ENCODE assay signal across 30 cellular contexts in the genomic region with DNA sequence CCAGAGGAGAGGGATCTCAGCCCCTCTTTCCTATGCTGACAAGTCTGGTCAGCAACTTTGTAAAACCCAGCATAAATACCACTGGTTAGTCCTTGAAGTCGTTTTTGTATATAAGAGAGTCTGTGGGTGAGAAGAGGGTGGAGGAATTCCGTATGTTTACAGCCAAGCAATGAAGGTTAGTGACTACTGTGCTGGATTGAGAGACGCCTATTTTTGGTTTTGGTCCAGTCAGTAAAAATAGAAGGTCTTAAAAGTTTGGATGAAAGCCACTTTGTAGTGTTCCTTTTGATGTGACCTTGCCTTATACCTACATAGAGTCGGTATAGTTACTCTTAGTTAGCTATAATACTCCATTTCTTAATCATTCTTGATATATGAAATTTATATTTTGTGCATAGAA.
"Had no signal": no experiment of that assay in that cellular context is flagged by ENCODE, and none has a peak within 500 bp of the region (broad histone marks: within the 10 kb centered on the region; RNA-seq: fewer than 3 reads in every experiment).

No MANE protein-coding gene starts in this region.

- H3K27me3 ChIP-seq: MG63, SJCRH30 had no signal

- H3K36me3 ChIP-seq: adrenal gland, MG63, SJCRH30 had no signal

- H3K9me3 ChIP-seq: adrenal gland, MG63, SJCRH30 had no signal

- H3K4me1 ChIP-seq: adrenal gland, SJCRH30 had no signal

- DNase-seq: activated CD4-positive, alpha-beta T cell treated with anti-CD3 and anti-CD28 coated beads, Interleukin-2, amount 10 ng/mL, durations not matched to agents 24 days and 14 days; activated CD4-positive, alpha-beta T cell treated with anti-CD3 and anti-CD28 coated beads, Interleukin-2, amount 50 U/mL, for 4 hours; activated CD8-positive, alpha-beta T cell treated with anti-CD3 and anti-CD28 coated beads, Interleukin-2, amount 10 ng/mL, durations not matched to agents 7 days and 5 days; activated gamma-delta T cell treated with Interleukin-2 at 50 U/mL for 16 hours; activated naive CD4-positive, alpha-beta T cell treated with anti-CD3 and anti-CD28 coated beads for 36 hours; activated T-cell treated with anti-CD3 and anti-CD28 coated beads for 4 hours; activated T-cell treated with anti-CD3 and anti-CD28 coated beads, Interleukin-2, amount 50 U/mL, for 4 hours; adrenal gland; central memory CD4-positive, alpha-beta T cell; Karpas-422; KBM-7; MG63; NCI-H1048; NCI-H1105 treated with DMSO at 0.1 percent for 48 hours; NCI-H1436; NCI-H1694; NCI-H2029; NCI-H510A; NCI-H526; NCI-H748 treated with DMSO at 0.1 percent for 48 hours; NK-92 treated with Interleukin-12 subunit alpha and Interleukin-12 subunit beta, amount 100 ng/mL, for 24 hours; PC-3; SHP77; SJCRH30 had no signal

- FAIRE-seq: bronchial epithelial cell, RCC 7860, TTC549 had no signal

- H3K4me3 ChIP-seq: adrenal gland, MG63, SJCRH30, SK-N-MC had no signal

- H3K27ac ChIP-seq: adrenal gland, RWPE1, SJCRH30, SK-N-MC had no signal

- ATAC-seq: activated CD8-positive, alpha-beta T cell treated with anti-CD3 and anti-CD28 coated beads, Interleukin-2, amount 10 ng/mL, durations not matched to agents 7 days and 5 days; activated naive CD4-positive, alpha-beta T cell treated with anti-CD3 and anti-CD28 coated beads, Interleukin-2, amount 50 U/mL, for 72 hours; activated T-cell treated with anti-CD3 and anti-CD28 coated beads, Interleukin-2, amount 50 U/mL, for 4 hours; PC-3 had no signal
